ENCODE assay signal across 1 cellular context in the genomic region with DNA sequence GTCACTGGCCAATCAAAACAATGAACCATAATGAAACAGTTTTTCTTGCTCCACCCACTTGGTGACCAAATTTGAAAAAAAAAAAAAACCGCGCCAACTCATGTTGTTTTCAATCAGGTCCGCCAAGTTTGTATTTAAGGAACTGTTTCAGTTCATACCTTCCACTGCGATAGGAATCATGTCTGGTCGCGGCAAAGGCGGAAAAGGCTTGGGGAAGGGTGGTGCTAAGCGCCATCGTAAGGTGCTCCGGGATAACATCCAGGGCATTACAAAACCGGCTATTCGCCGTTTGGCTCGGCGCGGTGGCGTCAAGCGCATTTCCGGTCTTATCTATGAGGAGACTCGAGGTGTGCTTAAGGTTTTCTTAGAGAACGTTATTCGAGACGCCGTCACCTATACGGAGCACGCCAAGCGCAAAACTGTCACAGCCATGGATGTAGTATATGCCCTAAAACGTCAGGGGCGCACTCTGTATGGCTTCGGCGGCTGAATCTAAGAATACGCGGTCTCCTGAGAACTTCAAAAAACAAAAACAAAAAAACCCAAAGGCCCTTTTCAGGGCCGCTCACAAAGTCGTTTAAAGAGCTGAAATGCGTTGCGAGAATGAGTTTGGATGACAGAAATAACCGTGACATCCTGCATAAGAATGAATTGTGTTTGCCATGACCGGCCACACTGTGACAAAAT.
TF ChIP-seq lines count a peak whose summit lies in the region.

No MANE protein-coding gene starts in this region.

TF ChIP-seq in HepG2, 621 proteins besides CTCF, POLR2A, EP300 and RAD21 (continued from another document and continues in another):
- TF ChIP-seq, protein P1, sequence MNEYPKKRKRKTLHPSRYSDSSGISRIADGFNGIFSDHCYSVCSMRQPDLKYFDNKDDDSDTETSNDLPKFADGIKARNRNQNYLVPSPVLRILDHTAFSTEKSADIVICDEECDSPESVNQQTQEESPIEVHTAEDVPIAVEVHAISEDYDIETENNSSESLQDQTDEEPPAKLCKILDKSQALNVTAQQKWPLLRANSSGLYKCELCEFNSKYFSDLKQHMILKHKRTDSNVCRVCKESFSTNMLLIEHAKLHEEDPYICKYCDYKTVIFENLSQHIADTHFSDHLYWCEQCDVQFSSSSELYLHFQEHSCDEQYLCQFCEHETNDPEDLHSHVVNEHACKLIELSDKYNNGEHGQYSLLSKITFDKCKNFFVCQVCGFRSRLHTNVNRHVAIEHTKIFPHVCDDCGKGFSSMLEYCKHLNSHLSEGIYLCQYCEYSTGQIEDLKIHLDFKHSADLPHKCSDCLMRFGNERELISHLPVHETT (CRISPR knock-in tag; conservative IDR thresholded peaks at IDR 0.05): peak; percentile 87
- peak; percentile 63; the same call in 1 of the 2 replicates for TF ChIP-seq GMEB1 (CRISPR knock-in tag; IDR thresholded peaks at IDR 0.05; ENCODE audit: borderline replicate concordance)
- TF ChIP-seq HOXA7 (CRISPR knock-in tag; IDR thresholded peaks at IDR 0.05): no peak
- TF ChIP-seq MNT (IDR thresholded peaks at IDR 0.05): no peak
- TF ChIP-seq ZNF629 (CRISPR knock-in tag; conservative IDR thresholded peaks at IDR 0.05): peak; percentile 61; the same call in 1 of the 2 replicates
- TF ChIP-seq SNAI1 (CRISPR knock-in tag; IDR thresholded peaks at IDR 0.05; ENCODE audit: borderline replicate concordance): peak; percentile 89; the same call in 1 of the 2 replicates
- no peak; the same call in 1 of the 2 replicates for TF ChIP-seq ZNF253 (CRISPR knock-in tag; IDR thresholded peaks at IDR 0.05; ENCODE audit: borderline replicate concordance)
- TF ChIP-seq SOX5 (CRISPR knock-in tag; IDR thresholded peaks at IDR 0.05; ENCODE audit: borderline replicate concordance): peak; percentile 81
- TF ChIP-seq, protein P2, sequence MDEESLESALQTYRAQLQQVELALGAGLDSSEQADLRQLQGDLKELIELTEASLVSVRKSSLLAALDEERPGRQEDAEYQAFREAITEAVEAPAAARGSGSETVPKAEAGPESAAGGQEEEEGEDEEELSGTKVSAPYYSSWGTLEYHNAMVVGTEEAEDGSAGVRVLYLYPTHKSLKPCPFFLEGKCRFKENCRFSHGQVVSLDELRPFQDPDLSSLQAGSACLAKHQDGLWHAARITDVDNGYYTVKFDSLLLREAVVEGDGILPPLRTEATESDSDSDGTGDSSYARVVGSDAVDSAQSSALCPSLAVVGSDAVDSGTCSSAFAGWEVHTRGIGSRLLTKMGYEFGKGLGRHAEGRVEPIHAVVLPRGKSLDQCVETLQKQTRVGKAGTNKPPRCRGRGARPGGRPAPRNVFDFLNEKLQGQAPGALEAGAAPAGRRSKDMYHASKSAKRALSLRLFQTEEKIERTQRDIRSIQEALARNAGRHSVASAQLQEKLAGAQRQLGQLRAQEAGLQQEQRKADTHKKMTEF (CRISPR knock-in tag; IDR thresholded peaks at IDR 0.05): peak; percentile 98
- peak; percentile 88 for TF ChIP-seq ZNF800 (CRISPR knock-in tag; IDR thresholded peaks at IDR 0.05)
- TF ChIP-seq ZNF652 (CRISPR knock-in tag; IDR thresholded peaks at IDR 0.05; ENCODE audit: borderline replicate concordance, low read depth): peak; percentile 53; the same call in 1 of the 2 replicates
- TF ChIP-seq DZIP1 (CRISPR knock-in tag; IDR thresholded peaks at IDR 0.05): no peak
- TF ChIP-seq ZNF512 (CRISPR knock-in tag; IDR thresholded peaks at IDR 0.05): 0 out of 2 replicates have a peak, but pooled peaks have one; percentile 53
- TF ChIP-seq ZNF510 (CRISPR knock-in tag; IDR thresholded peaks at IDR 0.05; ENCODE audit: low read depth): peak; percentile 94
- TF ChIP-seq ISX (CRISPR knock-in tag; conservative IDR thresholded peaks at IDR 0.05): peak; percentile 85; the same call in 1 of the 2 replicates
- TF ChIP-seq CCDC6 (CRISPR knock-in tag; IDR thresholded peaks at IDR 0.05): peak; percentile 90; the same call in 1 of the 2 replicates
- peak; percentile 85 for TF ChIP-seq ZNF576 (CRISPR knock-in tag; IDR thresholded peaks at IDR 0.05)
- peak; percentile 56 for TF ChIP-seq CEBPG (CRISPR knock-in tag; IDR thresholded peaks at IDR 0.05)
- TF ChIP-seq ZNF772 (CRISPR knock-in tag; IDR thresholded peaks at IDR 0.05): peak; percentile 99
- peak; percentile 99 for TF ChIP-seq KDM5B (CRISPR knock-in tag; IDR thresholded peaks at IDR 0.05; ENCODE audit: borderline replicate concordance)
- no peak for TF ChIP-seq TCF12 (IDR thresholded peaks at IDR 0.05)
- no peak; the same call in 1 of the 2 replicates for TF ChIP-seq TCF12 (CRISPR knock-in tag; IDR thresholded peaks at IDR 0.05)
- peak; percentile 92 for TF ChIP-seq ETV5 (CRISPR knock-in tag; IDR thresholded peaks at IDR 0.05; ENCODE audit: borderline replicate concordance)
- TF ChIP-seq JDP2 (CRISPR knock-in tag; IDR thresholded peaks at IDR 0.05; ENCODE audit: borderline replicate concordance): peak; percentile 54; the same call in 1 of the 2 replicates
- peak; percentile 52; the same call in 1 of the 2 replicates for TF ChIP-seq MXD4 (CRISPR knock-in tag; IDR thresholded peaks at IDR 0.05)
- TF ChIP-seq, protein P3, sequence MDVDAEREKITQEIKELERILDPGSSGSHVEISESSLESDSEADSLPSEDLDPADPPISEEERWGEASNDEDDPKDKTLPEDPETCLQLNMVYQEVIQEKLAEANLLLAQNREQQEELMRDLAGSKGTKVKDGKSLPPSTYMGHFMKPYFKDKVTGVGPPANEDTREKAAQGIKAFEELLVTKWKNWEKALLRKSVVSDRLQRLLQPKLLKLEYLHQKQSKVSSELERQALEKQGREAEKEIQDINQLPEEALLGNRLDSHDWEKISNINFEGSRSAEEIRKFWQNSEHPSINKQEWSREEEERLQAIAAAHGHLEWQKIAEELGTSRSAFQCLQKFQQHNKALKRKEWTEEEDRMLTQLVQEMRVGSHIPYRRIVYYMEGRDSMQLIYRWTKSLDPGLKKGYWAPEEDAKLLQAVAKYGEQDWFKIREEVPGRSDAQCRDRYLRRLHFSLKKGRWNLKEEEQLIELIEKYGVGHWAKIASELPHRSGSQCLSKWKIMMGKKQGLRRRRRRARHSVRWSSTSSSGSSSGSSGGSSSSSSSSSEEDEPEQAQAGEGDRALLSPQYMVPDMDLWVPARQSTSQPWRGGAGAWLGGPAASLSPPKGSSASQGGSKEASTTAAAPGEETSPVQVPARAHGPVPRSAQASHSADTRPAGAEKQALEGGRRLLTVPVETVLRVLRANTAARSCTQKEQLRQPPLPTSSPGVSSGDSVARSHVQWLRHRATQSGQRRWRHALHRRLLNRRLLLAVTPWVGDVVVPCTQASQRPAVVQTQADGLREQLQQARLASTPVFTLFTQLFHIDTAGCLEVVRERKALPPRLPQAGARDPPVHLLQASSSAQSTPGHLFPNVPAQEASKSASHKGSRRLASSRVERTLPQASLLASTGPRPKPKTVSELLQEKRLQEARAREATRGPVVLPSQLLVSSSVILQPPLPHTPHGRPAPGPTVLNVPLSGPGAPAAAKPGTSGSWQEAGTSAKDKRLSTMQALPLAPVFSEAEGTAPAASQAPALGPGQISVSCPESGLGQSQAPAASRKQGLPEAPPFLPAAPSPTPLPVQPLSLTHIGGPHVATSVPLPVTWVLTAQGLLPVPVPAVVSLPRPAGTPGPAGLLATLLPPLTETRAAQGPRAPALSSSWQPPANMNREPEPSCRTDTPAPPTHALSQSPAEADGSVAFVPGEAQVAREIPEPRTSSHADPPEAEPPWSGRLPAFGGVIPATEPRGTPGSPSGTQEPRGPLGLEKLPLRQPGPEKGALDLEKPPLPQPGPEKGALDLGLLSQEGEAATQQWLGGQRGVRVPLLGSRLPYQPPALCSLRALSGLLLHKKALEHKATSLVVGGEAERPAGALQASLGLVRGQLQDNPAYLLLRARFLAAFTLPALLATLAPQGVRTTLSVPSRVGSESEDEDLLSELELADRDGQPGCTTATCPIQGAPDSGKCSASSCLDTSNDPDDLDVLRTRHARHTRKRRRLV (CRISPR knock-in tag; IDR thresholded peaks at IDR 0.05): no peak; the same call in none of the 2 replicates
- peak; percentile 31; the same call in 1 of the 2 replicates for TF ChIP-seq ZNF709 (CRISPR knock-in tag; IDR thresholded peaks at IDR 0.05)
- no peak for TF ChIP-seq PRPF4 (IDR thresholded peaks at IDR 0.05; ENCODE audit: low read depth, low read length, poor library complexity, severe bottlenecking)
- peak; percentile 74; the same call in 1 of the 2 replicates for TF ChIP-seq MIER3 (CRISPR knock-in tag; IDR thresholded peaks at IDR 0.05; ENCODE audit: borderline replicate concordance)
- TF ChIP-seq PPARG (CRISPR knock-in tag; conservative IDR thresholded peaks at IDR 0.05): peak; percentile 71
- TF ChIP-seq BRCA1 (CRISPR knock-in tag; IDR thresholded peaks at IDR 0.05): peak; percentile 84
- peak; percentile 90; the same call in 1 of the 2 replicates for TF ChIP-seq ZNF782 (CRISPR knock-in tag; IDR thresholded peaks at IDR 0.05; ENCODE audit: borderline replicate concordance)
- no peak for TF ChIP-seq ZNF234 (CRISPR knock-in tag; conservative IDR thresholded peaks at IDR 0.05)
- peak; percentile 76 for TF ChIP-seq MBD4 (IDR thresholded peaks at IDR 0.05; ENCODE audit: borderline replicate concordance, low read length)
- TF ChIP-seq IRF1 (CRISPR knock-in tag; IDR thresholded peaks at IDR 0.05; ENCODE audit: low read depth): peak; percentile 94
- TF ChIP-seq YEATS2 (CRISPR knock-in tag; IDR thresholded peaks at IDR 0.05; ENCODE audit: borderline replicate concordance): peak; percentile 95
